ENCODE assay signal across 1 cellular context in the genomic region with DNA sequence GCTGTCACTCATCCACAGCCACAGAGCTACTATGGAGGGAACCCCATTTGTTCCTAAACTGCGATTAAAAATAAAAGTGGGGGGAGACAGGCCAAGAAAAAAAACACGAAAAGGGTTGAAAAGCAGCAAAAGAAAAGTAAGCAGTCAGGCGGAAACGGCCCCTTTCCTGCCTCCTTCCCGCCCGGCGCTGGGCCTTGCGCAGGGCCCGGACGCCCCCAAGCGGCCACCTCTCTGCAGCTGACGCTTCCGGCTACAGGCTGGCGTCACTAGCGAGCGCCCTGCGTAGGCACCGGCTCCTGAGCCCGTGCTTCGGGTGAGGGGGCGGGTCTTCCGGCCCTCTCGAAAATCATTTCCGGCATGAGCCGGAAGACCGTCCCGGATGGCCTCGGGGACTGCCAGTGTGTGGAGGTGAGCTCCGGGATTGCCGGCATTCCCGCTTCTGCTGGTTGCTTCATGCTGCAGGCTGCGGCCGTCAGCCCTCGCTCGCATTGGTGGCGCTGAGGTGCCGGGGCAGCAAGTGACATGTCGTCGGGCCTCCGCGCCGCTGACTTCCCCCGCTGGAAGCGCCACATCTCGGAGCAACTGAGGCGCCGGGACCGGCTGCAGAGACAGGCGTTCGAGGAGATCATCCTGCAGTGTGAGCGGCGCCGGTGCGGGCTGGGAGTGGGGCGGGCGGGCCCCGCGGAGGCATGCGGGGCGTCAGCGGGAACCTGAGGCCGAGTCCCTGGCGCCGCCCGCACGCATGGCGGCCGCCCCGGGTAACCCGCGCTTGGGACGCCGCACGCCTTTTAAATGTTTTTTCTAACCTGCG.
TF ChIP-seq lines count a peak whose summit lies in the region.

A gene (plus strand): TSS at position 368 of the 811 bp plus-strand sequence. CDS start 155 bp downstream, at position 523.

TF ChIP-seq in K562, 482 proteins besides CTCF, POLR2A, EP300 and RAD21 (continued from another document and continues in another):
- TF ChIP-seq, protein P1, sequence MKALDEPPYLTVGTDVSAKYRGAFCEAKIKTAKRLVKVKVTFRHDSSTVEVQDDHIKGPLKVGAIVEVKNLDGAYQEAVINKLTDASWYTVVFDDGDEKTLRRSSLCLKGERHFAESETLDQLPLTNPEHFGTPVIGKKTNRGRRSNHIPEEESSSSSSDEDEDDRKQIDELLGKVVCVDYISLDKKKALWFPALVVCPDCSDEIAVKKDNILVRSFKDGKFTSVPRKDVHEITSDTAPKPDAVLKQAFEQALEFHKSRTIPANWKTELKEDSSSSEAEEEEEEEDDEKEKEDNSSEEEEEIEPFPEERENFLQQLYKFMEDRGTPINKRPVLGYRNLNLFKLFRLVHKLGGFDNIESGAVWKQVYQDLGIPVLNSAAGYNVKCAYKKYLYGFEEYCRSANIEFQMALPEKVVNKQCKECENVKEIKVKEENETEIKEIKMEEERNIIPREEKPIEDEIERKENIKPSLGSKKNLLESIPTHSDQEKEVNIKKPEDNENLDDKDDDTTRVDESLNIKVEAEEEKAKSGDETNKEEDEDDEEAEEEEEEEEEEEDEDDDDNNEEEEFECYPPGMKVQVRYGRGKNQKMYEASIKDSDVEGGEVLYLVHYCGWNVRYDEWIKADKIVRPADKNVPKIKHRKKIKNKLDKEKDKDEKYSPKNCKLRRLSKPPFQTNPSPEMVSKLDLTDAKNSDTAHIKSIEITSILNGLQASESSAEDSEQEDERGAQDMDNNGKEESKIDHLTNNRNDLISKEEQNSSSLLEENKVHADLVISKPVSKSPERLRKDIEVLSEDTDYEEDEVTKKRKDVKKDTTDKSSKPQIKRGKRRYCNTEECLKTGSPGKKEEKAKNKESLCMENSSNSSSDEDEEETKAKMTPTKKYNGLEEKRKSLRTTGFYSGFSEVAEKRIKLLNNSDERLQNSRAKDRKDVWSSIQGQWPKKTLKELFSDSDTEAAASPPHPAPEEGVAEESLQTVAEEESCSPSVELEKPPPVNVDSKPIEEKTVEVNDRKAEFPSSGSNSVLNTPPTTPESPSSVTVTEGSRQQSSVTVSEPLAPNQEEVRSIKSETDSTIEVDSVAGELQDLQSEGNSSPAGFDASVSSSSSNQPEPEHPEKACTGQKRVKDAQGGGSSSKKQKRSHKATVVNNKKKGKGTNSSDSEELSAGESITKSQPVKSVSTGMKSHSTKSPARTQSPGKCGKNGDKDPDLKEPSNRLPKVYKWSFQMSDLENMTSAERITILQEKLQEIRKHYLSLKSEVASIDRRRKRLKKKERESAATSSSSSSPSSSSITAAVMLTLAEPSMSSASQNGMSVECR (CRISPR knock-in tag; IDR thresholded peaks at IDR 0.05): peak; percentile 64; the same call in 1 of the 2 replicates
- TF ChIP-seq, protein P2, sequence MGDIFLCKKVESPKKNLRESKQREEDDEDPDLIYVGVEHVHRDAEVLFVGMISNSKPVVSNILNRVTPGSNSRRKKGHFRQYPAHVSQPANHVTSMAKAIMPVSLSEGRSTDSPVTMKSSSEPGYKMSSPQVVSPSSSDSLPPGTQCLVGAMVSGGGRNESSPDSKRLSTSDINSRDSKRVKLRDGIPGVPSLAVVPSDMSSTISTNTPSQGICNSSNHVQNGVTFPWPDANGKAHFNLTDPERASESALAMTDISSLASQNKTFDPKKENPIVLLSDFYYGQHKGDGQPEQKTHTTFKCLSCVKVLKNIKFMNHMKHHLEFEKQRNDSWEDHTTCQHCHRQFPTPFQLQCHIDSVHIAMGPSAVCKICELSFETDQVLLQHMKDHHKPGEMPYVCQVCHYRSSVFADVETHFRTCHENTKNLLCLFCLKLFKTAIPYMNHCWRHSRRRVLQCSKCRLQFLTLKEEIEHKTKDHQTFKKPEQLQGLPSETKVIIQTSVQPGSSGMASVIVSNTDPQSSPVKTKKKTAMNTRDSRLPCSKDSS (IDR thresholded peaks at IDR 0.05; ENCODE audit: low read depth, partially characterized antibody): no peak
- TF ChIP-seq YY1 (IDR thresholded peaks at IDR 0.05; ENCODE audit: borderline replicate concordance in 1 of 3, control insufficient read depth in 1 of 3, extremely low read depth in 1 of 3, insufficient read depth in 3 of 3, insufficient read length in 1 of 3, insufficient replicate concordance in 2 of 3, low read depth in 1 of 3, low read length in 2 of 3) (peak; percentile 6 to 72 (median 48)), ZNF431 (CRISPR knock-in tag; IDR thresholded peaks at IDR 0.05) (peak; percentile 59; the same call in 1 of the 2 replicates), PHF20 (IDR thresholded peaks at IDR 0.05; ENCODE audit: partially characterized antibody) (peak; percentile 79), EGR1 (conservative IDR thresholded peaks at IDR 0.05) (peak; percentile 86), ADNP (tag; IDR thresholded peaks at IDR 0.05) (no peak; the same call in 1 of the 2 replicates), KDM1A (IDR thresholded peaks at IDR 0.05) (no peak; a peak in 1 of 4 replicates), NR2C1 (IDR thresholded peaks at IDR 0.05) (peak; percentile 78), NR2C1 (tag; IDR thresholded peaks at IDR 0.05) (peak; percentile 86), ELF2 (CRISPR knock-in tag; IDR thresholded peaks at IDR 0.05) (peak; percentile 92), HDAC2 (IDR thresholded peaks at IDR 0.05) (0 out of 2 replicates have a peak, but pooled peaks have one; percentile 94), NBN (IDR thresholded peaks at IDR 0.05; ENCODE audit: low read depth) (peak; percentile 82; the same call in 1 of the 2 replicates), SP2 (IDR thresholded peaks at IDR 0.05; ENCODE audit: extremely low read depth, low read depth, low read length, poor library complexity, severe bottlenecking) (peak; percentile 52), ETV6 (IDR thresholded peaks at IDR 0.05; ENCODE audit: borderline replicate concordance in 1 of 2, low read depth in 2 of 2, low read length in 1 of 2) (0 out of 4 replicates have a peak, but pooled peaks of 1 of the 2 experiments have one; percentile 52), ETV6 (CRISPR knock-in tag; IDR thresholded peaks at IDR 0.05; ENCODE audit: borderline replicate concordance) (no peak), TGIF2 (CRISPR knock-in tag; IDR thresholded peaks at IDR 0.05) (no peak), MAZ (CRISPR knock-in tag; conservative IDR thresholded peaks at IDR 0.05 in 1 of 2, IDR thresholded peaks at IDR 0.05 in 1 of 2) (peak; percentile 51 to 57; a peak in 3 of 4 replicates), SMC3 (conservative IDR thresholded peaks at IDR 0.05; ENCODE audit: insufficient read depth, low read depth, low read length) (peak; percentile 84), ZNF785 (CRISPR knock-in tag; IDR thresholded peaks at IDR 0.05) (no peak), DDX20 (tag; IDR thresholded peaks at IDR 0.05; ENCODE audit: low read depth) (no peak), MTA1 (IDR thresholded peaks at IDR 0.05; ENCODE audit: borderline replicate concordance) (peak; percentile 96)
- TF ChIP-seq, protein P3, sequence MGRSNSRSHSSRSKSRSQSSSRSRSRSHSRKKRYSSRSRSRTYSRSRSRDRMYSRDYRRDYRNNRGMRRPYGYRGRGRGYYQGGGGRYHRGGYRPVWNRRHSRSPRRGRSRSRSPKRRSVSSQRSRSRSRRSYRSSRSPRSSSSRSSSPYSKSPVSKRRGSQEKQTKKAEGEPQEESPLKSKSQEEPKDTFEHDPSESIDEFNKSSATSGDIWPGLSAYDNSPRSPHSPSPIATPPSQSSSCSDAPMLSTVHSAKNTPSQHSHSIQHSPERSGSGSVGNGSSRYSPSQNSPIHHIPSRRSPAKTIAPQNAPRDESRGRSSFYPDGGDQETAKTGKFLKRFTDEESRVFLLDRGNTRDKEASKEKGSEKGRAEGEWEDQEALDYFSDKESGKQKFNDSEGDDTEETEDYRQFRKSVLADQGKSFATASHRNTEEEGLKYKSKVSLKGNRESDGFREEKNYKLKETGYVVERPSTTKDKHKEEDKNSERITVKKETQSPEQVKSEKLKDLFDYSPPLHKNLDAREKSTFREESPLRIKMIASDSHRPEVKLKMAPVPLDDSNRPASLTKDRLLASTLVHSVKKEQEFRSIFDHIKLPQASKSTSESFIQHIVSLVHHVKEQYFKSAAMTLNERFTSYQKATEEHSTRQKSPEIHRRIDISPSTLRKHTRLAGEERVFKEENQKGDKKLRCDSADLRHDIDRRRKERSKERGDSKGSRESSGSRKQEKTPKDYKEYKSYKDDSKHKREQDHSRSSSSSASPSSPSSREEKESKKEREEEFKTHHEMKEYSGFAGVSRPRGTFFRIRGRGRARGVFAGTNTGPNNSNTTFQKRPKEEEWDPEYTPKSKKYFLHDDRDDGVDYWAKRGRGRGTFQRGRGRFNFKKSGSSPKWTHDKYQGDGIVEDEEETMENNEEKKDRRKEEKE (IDR thresholded peaks at IDR 0.05; ENCODE audit: borderline replicate concordance in 1 of 2, control insufficient read depth in 1 of 2, low read depth in 2 of 2, low read length in 1 of 2): 0 out of 4 replicates have a peak, but pooled peaks of 1 of the 2 experiments have one; percentile 24
- TF ChIP-seq, protein P4, sequence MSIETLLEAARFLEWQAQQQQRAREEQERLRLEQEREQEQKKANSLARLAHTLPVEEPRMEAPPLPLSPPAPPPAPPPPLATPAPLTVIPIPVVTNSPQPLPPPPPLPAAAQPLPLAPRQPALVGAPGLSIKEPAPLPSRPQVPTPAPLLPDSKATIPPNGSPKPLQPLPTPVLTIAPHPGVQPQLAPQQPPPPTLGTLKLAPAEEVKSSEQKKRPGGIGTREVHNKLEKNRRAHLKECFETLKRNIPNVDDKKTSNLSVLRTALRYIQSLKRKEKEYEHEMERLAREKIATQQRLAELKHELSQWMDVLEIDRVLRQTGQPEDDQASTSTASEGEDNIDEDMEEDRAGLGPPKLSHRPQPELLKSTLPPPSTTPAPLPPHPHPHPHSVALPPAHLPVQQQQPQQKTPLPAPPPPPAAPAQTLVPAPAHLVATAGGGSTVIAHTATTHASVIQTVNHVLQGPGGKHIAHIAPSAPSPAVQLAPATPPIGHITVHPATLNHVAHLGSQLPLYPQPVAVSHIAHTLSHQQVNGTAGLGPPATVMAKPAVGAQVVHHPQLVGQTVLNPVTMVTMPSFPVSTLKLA (conservative IDR thresholded peaks at IDR 0.05): peak; percentile 73 to 89
- TF ChIP-seq, protein P5, sequence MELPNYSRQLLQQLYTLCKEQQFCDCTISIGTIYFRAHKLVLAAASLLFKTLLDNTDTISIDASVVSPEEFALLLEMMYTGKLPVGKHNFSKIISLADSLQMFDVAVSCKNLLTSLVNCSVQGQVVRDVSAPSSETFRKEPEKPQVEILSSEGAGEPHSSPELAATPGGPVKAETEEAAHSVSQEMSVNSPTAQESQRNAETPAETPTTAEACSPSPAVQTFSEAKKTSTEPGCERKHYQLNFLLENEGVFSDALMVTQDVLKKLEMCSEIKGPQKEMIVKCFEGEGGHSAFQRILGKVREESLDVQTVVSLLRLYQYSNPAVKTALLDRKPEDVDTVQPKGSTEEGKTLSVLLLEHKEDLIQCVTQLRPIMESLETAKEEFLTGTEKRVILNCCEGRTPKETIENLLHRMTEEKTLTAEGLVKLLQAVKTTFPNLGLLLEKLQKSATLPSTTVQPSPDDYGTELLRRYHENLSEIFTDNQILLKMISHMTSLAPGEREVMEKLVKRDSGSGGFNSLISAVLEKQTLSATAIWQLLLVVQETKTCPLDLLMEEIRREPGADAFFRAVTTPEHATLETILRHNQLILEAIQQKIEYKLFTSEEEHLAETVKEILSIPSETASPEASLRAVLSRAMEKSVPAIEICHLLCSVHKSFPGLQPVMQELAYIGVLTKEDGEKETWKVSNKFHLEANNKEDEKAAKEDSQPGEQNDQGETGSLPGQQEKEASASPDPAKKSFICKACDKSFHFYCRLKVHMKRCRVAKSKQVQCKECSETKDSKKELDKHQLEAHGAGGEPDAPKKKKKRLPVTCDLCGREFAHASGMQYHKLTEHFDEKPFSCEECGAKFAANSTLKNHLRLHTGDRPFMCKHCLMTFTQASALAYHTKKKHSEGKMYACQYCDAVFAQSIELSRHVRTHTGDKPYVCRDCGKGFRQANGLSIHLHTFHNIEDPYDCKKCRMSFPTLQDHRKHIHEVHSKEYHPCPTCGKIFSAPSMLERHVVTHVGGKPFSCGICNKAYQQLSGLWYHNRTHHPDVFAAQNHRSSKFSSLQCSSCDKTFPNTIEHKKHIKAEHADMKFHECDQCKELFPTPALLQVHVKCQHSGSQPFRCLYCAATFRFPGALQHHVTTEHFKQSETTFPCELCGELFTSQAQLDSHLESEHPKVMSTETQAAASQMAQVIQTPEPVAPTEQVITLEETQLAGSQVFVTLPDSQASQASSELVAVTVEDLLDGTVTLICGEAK (IDR thresholded peaks at IDR 0.05): peak; percentile 95
- TF ChIP-seq, protein P5 (CRISPR knock-in tag; IDR thresholded peaks at IDR 0.05): no peak
- TF ChIP-seq, protein P6, sequence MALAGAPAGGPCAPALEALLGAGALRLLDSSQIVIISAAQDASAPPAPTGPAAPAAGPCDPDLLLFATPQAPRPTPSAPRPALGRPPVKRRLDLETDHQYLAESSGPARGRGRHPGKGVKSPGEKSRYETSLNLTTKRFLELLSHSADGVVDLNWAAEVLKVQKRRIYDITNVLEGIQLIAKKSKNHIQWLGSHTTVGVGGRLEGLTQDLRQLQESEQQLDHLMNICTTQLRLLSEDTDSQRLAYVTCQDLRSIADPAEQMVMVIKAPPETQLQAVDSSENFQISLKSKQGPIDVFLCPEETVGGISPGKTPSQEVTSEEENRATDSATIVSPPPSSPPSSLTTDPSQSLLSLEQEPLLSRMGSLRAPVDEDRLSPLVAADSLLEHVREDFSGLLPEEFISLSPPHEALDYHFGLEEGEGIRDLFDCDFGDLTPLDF (CRISPR knock-in tag; IDR thresholded peaks at IDR 0.05): peak; percentile 83; the same call in 1 of the 2 replicates
